ENCODE assay signal across 10 cellular contexts in genomic region chr19:43576479-43576878, GRCh38. TPM values are rescaled to one million over a fixed set of nuclear protein-coding genes. Genes with fewer than 3 reads are reported as not detected.
DNase-seq lines count a peak whose midpoint lies in the region; ATAC-seq and TF ChIP-seq lines count a peak whose summit lies in the region.
"Had no signal": no experiment of that assay in that cellular context is flagged by ENCODE, and none has a peak within 500 bp of the region (broad histone marks: within the 10 kb centered on the region; RNA-seq: fewer than 3 reads in every experiment).

No MANE protein-coding gene starts in this region.

- TF ChIP-seq CTCF in activated CD8-positive, alpha-beta T cell treated with anti-CD3 and anti-CD28 coated beads for 36 hours (IDR thresholded peaks at IDR 0.05) = no peak
- no peak for TF ChIP-seq CTCF in glutamatergic neuron (IDR thresholded peaks at IDR 0.05; ENCODE audit: partially characterized antibody, unreplicated experiment)

- POLR2A ChIA-PET in activated CD8-positive, alpha-beta T cell treated with anti-CD3 and anti-CD28 coated beads for 36 hours (lab: Charles Lee) = no interaction called here

- peak overlapping the region; percentile 79 for H3K4me3 Mint-ChIP-seq in activated naive CD4-positive, alpha-beta T cell treated with anti-CD3 and anti-CD28 coated beads, Interleukin-2, amount 50 U/mL, for 24 hours
- peak overlapping the region; percentile 96 for H3K4me3 Mint-ChIP-seq in activated CD8-positive, alpha-beta T cell treated with anti-CD3 and anti-CD28 coated beads for 36 hours
- H3K4me3 Mint-ChIP-seq in glutamatergic neuron (ENCODE audit: unreplicated experiment) = peak overlapping the region; percentile 100
- peak overlapping the region; percentile 97 to 99 for H3K4me3 Mint-ChIP-seq in stimulated activated naive B cell treated with anti-CD40 and anti-IgM and Interleukin-4, amounts not matched to agents 10 μg/mL and 1 μg/mL and 100 μg/mL, for 72 hours

- peak overlapping the region; percentile 77 for H3K27ac Mint-ChIP-seq in activated naive CD4-positive, alpha-beta T cell treated with anti-CD3 and anti-CD28 coated beads, Interleukin-2, amount 50 U/mL, for 24 hours
- H3K27ac Mint-ChIP-seq in activated CD8-positive, alpha-beta T cell treated with anti-CD3 and anti-CD28 coated beads for 36 hours = peak overlapping the region; percentile 63
- peak overlapping the region; percentile 73 for H3K27ac Mint-ChIP-seq in glutamatergic neuron (ENCODE audit: unreplicated experiment)
- H3K27ac Mint-ChIP-seq in stimulated activated naive B cell treated with anti-CD40 and anti-IgM and Interleukin-4, amounts not matched to agents 10 μg/mL and 1 μg/mL and 100 μg/mL, for 72 hours = peak overlapping the region; percentile 91

- H3K9me3 Mint-ChIP-seq in activated naive CD4-positive, alpha-beta T cell treated with anti-CD3 and anti-CD28 coated beads, Interleukin-2, amount 50 U/mL, for 24 hours = no peaks in the 10 kb centered on the region
- no peaks in the 10 kb centered on the region for H3K9me3 Mint-ChIP-seq in activated CD8-positive, alpha-beta T cell treated with anti-CD3 and anti-CD28 coated beads for 36 hours
- H3K9me3 Mint-ChIP-seq in glutamatergic neuron (ENCODE audit: unreplicated experiment) = peaks cover 12% of the 10 kb centered on the region
- H3K9me3 Mint-ChIP-seq in stimulated activated naive B cell treated with anti-CD40 and anti-IgM and Interleukin-4, amounts not matched to agents 10 μg/mL and 1 μg/mL and 100 μg/mL, for 72 hours = no peaks in the 10 kb centered on the region

- intact Hi-C loops in activated CD8-positive, alpha-beta T cell treated with anti-CD3 and anti-CD28 coated beads for 36 hours (cut with micrococcal nuclease) = no loop called here

- CTCF ChIA-PET in activated CD8-positive, alpha-beta T cell treated with anti-CD3 and anti-CD28 coated beads for 36 hours (lab: Charles Lee) = interaction anchor here (5.3 to 5.9 kb wide), 2 partner anchors 19 to 22 kb away, joined by 57 to 62 read pairs; partner anchors contain the start of genes IRGQ and ZNF576

- no peak for DNase-seq in activated naive CD4-positive, alpha-beta T cell treated with anti-CD3 and anti-CD28 coated beads, Interleukin-2, amount 50 U/mL, for 16 hours
- no peak for DNase-seq in activated CD8-positive, alpha-beta T cell treated with anti-CD3 and anti-CD28 coated beads for 36 hours
- DNase-seq in glutamatergic neuron (no peak), NCI-H1105 treated with DMSO at 0.1 percent for 48 hours (lab: John Stamatoyannopoulos, UW) (no peak)
- DNase-seq in stimulated activated naive B cell treated with anti-CD40 and anti-IgM and Interleukin-4, amounts not matched to agents 10 μg/mL and 1 μg/mL and 100 μg/mL, for 72 hours = no peak
- no peak for DNase-seq in stimulated activated CD4-positive, alpha-beta T cell treated with anti-CD3 and anti-CD28 coated beads, Interleukin-4, amount 100 ng/mL, for 1 hour
- DNase-seq: NCI-H1436 treated with DMSO at 0.1 percent for 48 hours, NCI-H82 had no signal

- no peak for ATAC-seq in activated CD8-positive, alpha-beta T cell treated with anti-CD3 and anti-CD28 coated beads for 36 hours
- ATAC-seq in stimulated activated naive B cell treated with anti-CD40 and anti-IgM and Interleukin-4, amounts not matched to agents 10 μg/mL and 1 μg/mL and 100 μg/mL, for 72 hours (replicated peaks) = no peak
- no peak for ATAC-seq in HG02970 (IDR thresholded peaks at IDR 0.05; ENCODE audit: low FRiP score, unreplicated experiment)

- no peaks in the 10 kb centered on the region for H3K27me3 Mint-ChIP-seq in activated naive CD4-positive, alpha-beta T cell treated with anti-CD3 and anti-CD28 coated beads, Interleukin-2, amount 50 U/mL, for 24 hours
- H3K27me3 Mint-ChIP-seq in activated CD8-positive, alpha-beta T cell treated with anti-CD3 and anti-CD28 coated beads for 36 hours = no peaks in the 10 kb centered on the region
- H3K27me3 Mint-ChIP-seq in glutamatergic neuron (ENCODE audit: unreplicated experiment) = peaks cover 5% of the 10 kb centered on the region
- H3K27me3 Mint-ChIP-seq in stimulated activated naive B cell treated with anti-CD40 and anti-IgM and Interleukin-4, amounts not matched to agents 10 μg/mL and 1 μg/mL and 100 μg/mL, for 72 hours = no peaks in the 10 kb centered on the region

- H3K4me1 Mint-ChIP-seq in activated naive CD4-positive, alpha-beta T cell treated with anti-CD3 and anti-CD28 coated beads, Interleukin-2, amount 50 U/mL, for 24 hours = peaks cover 35% of the 10 kb centered on the region
- peaks cover 37% of the 10 kb centered on the region for H3K4me1 Mint-ChIP-seq in activated CD8-positive, alpha-beta T cell treated with anti-CD3 and anti-CD28 coated beads for 36 hours (ENCODE audit: low read depth)
- H3K4me1 Mint-ChIP-seq in glutamatergic neuron (ENCODE audit: low read depth, unreplicated experiment) = peaks cover 8% of the 10 kb centered on the region
- H3K4me1 Mint-ChIP-seq in stimulated activated naive B cell treated with anti-CD40 and anti-IgM and Interleukin-4, amounts not matched to agents 10 μg/mL and 1 μg/mL and 100 μg/mL, for 72 hours = peaks cover 29 to 59% of the 10 kb centered on the region in 2 donors

- no peaks in the 10 kb centered on the region for H3K36me3 Mint-ChIP-seq in activated naive CD4-positive, alpha-beta T cell treated with anti-CD3 and anti-CD28 coated beads, Interleukin-2, amount 50 U/mL, for 24 hours
- H3K36me3 Mint-ChIP-seq in activated CD8-positive, alpha-beta T cell treated with anti-CD3 and anti-CD28 coated beads for 36 hours (ENCODE audit: low read depth) = peaks cover 8% of the 10 kb centered on the region
- no peaks in the 10 kb centered on the region for H3K36me3 Mint-ChIP-seq in glutamatergic neuron (ENCODE audit: unreplicated experiment)
- peaks cover 5 to 15% of the 10 kb centered on the region in 2 donors for H3K36me3 Mint-ChIP-seq in stimulated activated naive B cell treated with anti-CD40 and anti-IgM and Interleukin-4, amounts not matched to agents 10 μg/mL and 1 μg/mL and 100 μg/mL, for 72 hours

RNA-seq across cellular contexts. Expression of gene PINLYP, which starts 0.9 kb away (rescaled TPM):
- 10 to 100 TPM in 1 of 2 experiments, 1 to 10 TPM in 1; 9.7 to 12.3 TPM for total RNA-seq in activated CD8-positive, alpha-beta T cell treated with anti-CD3 and anti-CD28 coated beads for 36 hours
- total RNA-seq in glutamatergic neuron (ENCODE audit: unreplicated experiment) = 0.96 TPM

RNA-seq across cellular contexts. Expression of gene XRCC1, which starts 1.2 kb away (rescaled TPM):
- total RNA-seq in activated CD8-positive, alpha-beta T cell treated with anti-CD3 and anti-CD28 coated beads for 36 hours = 10 to 100 TPM; 29.4 to 32.4 TPM
- 39.5 TPM for total RNA-seq in glutamatergic neuron (ENCODE audit: unreplicated experiment)

RNA-seq across cellular contexts. Expression of gene IRGQ, which starts 19.5 kb away (rescaled TPM):
- 10 to 100 TPM; 17.1 to 17.9 TPM for total RNA-seq in activated CD8-positive, alpha-beta T cell treated with anti-CD3 and anti-CD28 coated beads for 36 hours
- 184 TPM for total RNA-seq in glutamatergic neuron (ENCODE audit: unreplicated experiment)

RNA-seq across cellular contexts. Expression of gene ZNF576, which starts 19.9 kb away (rescaled TPM):
- total RNA-seq in activated CD8-positive, alpha-beta T cell treated with anti-CD3 and anti-CD28 coated beads for 36 hours = 10 to 100 TPM in 1 of 2 experiments, 1 to 10 TPM in 1; 8.8 to 12.2 TPM
- 15.0 TPM for total RNA-seq in glutamatergic neuron (ENCODE audit: unreplicated experiment)

RNA-seq across cellular contexts. Expression of gene SRRM5, which starts 35.4 kb away (rescaled TPM):
- total RNA-seq in activated CD8-positive, alpha-beta T cell treated with anti-CD3 and anti-CD28 coated beads for 36 hours = under 1 TPM; 0.41 to 0.54 TPM
- total RNA-seq in glutamatergic neuron (ENCODE audit: unreplicated experiment) = 0.51 TPM
